Comparison of ENCODE assay signal across 15 cellular contexts in genomic region chr16:67444259-67445125, GRCh38. TPM values are rescaled to one million over a fixed set of nuclear protein-coding genes. Genes with fewer than 3 reads are reported as not detected.
DNase-seq lines count a peak whose midpoint lies in the region; ATAC-seq and TF ChIP-seq lines count a peak whose summit lies in the region.
"Had no signal": no experiment of that assay in that cellular context is flagged by ENCODE, and none has a peak within 500 bp of the region (broad histone marks: within the 10 kb centered on the region; RNA-seq: fewer than 3 reads in every experiment).

No MANE protein-coding gene starts in this region.

- peaks cover 21% of the 10 kb centered on the region for H3K36me3 Mint-ChIP-seq in T-cell

- H3K27me3 Mint-ChIP-seq in T-cell, result no peaks in the 10 kb centered on the region

- POLR2A ChIA-PET in T-cell (lab: Charles Lee), result no interaction called here

- no peaks in the 10 kb centered on the region for H3K9me3 ChIP-seq in left ventricle myocardium inferior (replicated peaks)
- H3K9me3 ChIP-seq in colonic mucosa, result no peaks in the 10 kb centered on the region
- no peaks in the 10 kb centered on the region for H3K9me3 ChIP-seq in muscle layer of colon (ENCODE audit: low read length)
- no peaks in the 10 kb centered on the region for H3K9me3 ChIP-seq in Karpas-422 (ENCODE audit: low read length)
- H3K9me3 ChIP-seq: SJCRH30 had no signal

- H3K27me3 ChIP-seq in left ventricle myocardium inferior (ENCODE audit: low read depth) (no peaks in the 10 kb centered on the region), colonic mucosa (no peaks in the 10 kb centered on the region), muscle layer of colon (ENCODE audit: control insufficient read depth in 1 of 2, insufficient read depth in 2 of 2, low read length in 2 of 2) (no peaks in the 10 kb centered on the region), Karpas-422 (ENCODE audit: low read length) (no peaks in the 10 kb centered on the region)
- H3K27me3 ChIP-seq: SJCRH30 had no signal

- intact Hi-C loops in left ventricle myocardium inferior (cut with micrococcal nuclease) (no loop called here), Right ventricle myocardium inferior (cut with DNase I) (no loop called here), colonic mucosa (cut with DNase I) (no loop called here)

- 0 out of 2 replicates have a peak, but pooled peaks cover 4% of the 10 kb centered on the region for H4K20me1 ChIP-seq in Karpas-422 (ENCODE audit: insufficient read depth, low read depth, low read length)

- H3K36me3 ChIP-seq in left ventricle myocardium inferior (peaks cover 11% of the 10 kb centered on the region), colonic mucosa (no peaks in the 10 kb centered on the region), muscle layer of colon (ENCODE audit: insufficient read depth, low read length) (peaks cover 28% of the 10 kb centered on the region), Karpas-422 (ENCODE audit: insufficient read depth, low read length) (no peaks in the 10 kb centered on the region)
- H3K36me3 ChIP-seq: SJCRH30 had no signal

- CTCF ChIA-PET in T-cell (lab: Charles Lee), result interaction anchor here in 1 of 2 donors (0.6 kb wide), 1 partner anchor 672 kb away, joined by 3 read pairs; no protein-coding TSS in a partner anchor

- no peak overlapping the region for H3K4me3 Mint-ChIP-seq in T-cell

- TF ChIP-seq CTCF in left ventricle myocardium inferior (IDR thresholded peaks at IDR 0.05; ENCODE audit: borderline replicate concordance), result no peak
- no peak for TF ChIP-seq CTCF in colonic mucosa (IDR thresholded peaks at IDR 0.05)

- no peak overlapping the region for H3K4me2 ChIP-seq in Karpas-422 (ENCODE audit: low read depth, low read length, poor library complexity, severe bottlenecking)

- peak overlapping the region; percentile 76 for H3K27ac ChIP-seq in left ventricle myocardium inferior (replicated peaks)
- no peak overlapping the region for H3K27ac ChIP-seq in colonic mucosa
- H3K27ac ChIP-seq in muscle layer of colon (ENCODE audit: low read depth, low read length), result peak overlapping the region; percentile 82
- no peak overlapping the region for H3K27ac ChIP-seq in Karpas-422 (ENCODE audit: low read length)
- H3K27ac ChIP-seq: SJCRH30 had no signal

- H3K9ac ChIP-seq in colonic mucosa (ENCODE audit: low read depth in 2 of 2, low read length in 2 of 2) (peak overlapping the region; percentile 9 to 79), muscle layer of colon (ENCODE audit: low read length) (peak overlapping the region; percentile 25), Karpas-422 (ENCODE audit: low read length) (no peak overlapping the region)

- no peak overlapping the region for H3K4me3 ChIP-seq in left ventricle myocardium inferior
- no peak overlapping the region for H3K4me3 ChIP-seq in colonic mucosa
- H3K4me3 ChIP-seq in muscle layer of colon (ENCODE audit: low read depth in 1 of 2, low read length in 2 of 2), result peak overlapping the region in 1 of 2 donors; percentile 27
- H3K4me3 ChIP-seq in Karpas-422 (ENCODE audit: low read length), result no peak overlapping the region
- H3K4me3 ChIP-seq: SJCRH30 had no signal

- H2AFZ ChIP-seq in Karpas-422 (ENCODE audit: low read length), result no peak overlapping the region

- H3K4me1 Mint-ChIP-seq in T-cell, result no peaks in the 10 kb centered on the region

- ATAC-seq in Right ventricle myocardium inferior (no peak), T-cell (replicated peaks in 1 of 4) (no peak)
- ATAC-seq: left colon had no signal

- no peak overlapping the region for H3K27ac Mint-ChIP-seq in T-cell

- H3K9me2 ChIP-seq in Karpas-422 (replicated peaks; ENCODE audit: insufficient read depth, low read length), result no peaks in the 10 kb centered on the region

- DNase-seq in left ventricle myocardium inferior (no peak), Right ventricle myocardium inferior (ENCODE audit: missing footprints) (no peak), colonic mucosa (no peak), Karpas-422 (no peak), NCI-H187 treated with DMSO at 0.1 percent for 48 hours (lab: John Stamatoyannopoulos, UW) (no peak), T-cell (no peak), SIG-M5 treated with dmso at 0.1 percent for 504 hours (lab: John Stamatoyannopoulos, UW; ENCODE audit: unreplicated experiment) (no peak)
- DNase-seq: activated CD8-positive, alpha-beta memory T cell treated with anti-CD3 and anti-CD28 coated beads, Interleukin-2, amount 50 U/mL, for 48 hours; foreskin melanocyte; NCI-H2029; SJCRH30; stimulated activated CD4-positive, alpha-beta T cell treated with anti-CD3 and anti-CD28 coated beads, Interleukin-15, amount 100 ng/mL, for 24 hours; trophoblast cell had no signal

- no peaks in the 10 kb centered on the region for H3K9me3 Mint-ChIP-seq in T-cell

- no peaks in the 10 kb centered on the region for H3K79me2 ChIP-seq in Karpas-422 (ENCODE audit: low read length)

- peaks cover 90% of the 10 kb centered on the region for H3K4me1 ChIP-seq in left ventricle myocardium inferior
- peaks cover 59% of the 10 kb centered on the region for H3K4me1 ChIP-seq in colonic mucosa
- peaks cover 84% of the 10 kb centered on the region for H3K4me1 ChIP-seq in muscle layer of colon (ENCODE audit: insufficient read depth, low read length)
- no peaks in the 10 kb centered on the region for H3K4me1 ChIP-seq in Karpas-422 (ENCODE audit: low read length)

RNA-seq across cellular contexts. Expression of gene HSD11B2, which starts 13.6 kb away (rescaled TPM):
- 0.99 TPM for total RNA-seq in left ventricle myocardium inferior
- 0.81 TPM for total RNA-seq in Right ventricle myocardium inferior
- total RNA-seq in colonic mucosa, result 100 to 1,000 TPM; 348 to 378 TPM
- total RNA-seq in Karpas-422 (2014; rRNA removed; shearing (Covaris generic); ENCODE audit: low replicate concordance), result not detected in 2 replicates
- total RNA-seq in T-cell, result under 1 TPM in 3 of 5 donors, not detected in 2; 0.20 to 0.32 (median 0.29) TPM

RNA-seq across cellular contexts. Expression of gene ZDHHC1, which starts 28.2 kb away (rescaled TPM):
- total RNA-seq in left ventricle myocardium inferior (2.9 TPM), Right ventricle myocardium inferior (2.9 TPM), colonic mucosa (1 to 10 TPM; 7.9 to 8.7 TPM), T-cell (under 1 TPM in 4 of 5 donors, not detected in 1; 0.26 to 0.85 (median 0.47) TPM)
- 0.11 TPM in 1 of 2 replicates, not detected in the other for total RNA-seq in Karpas-422 (2014; rRNA removed; shearing (Covaris generic); ENCODE audit: low replicate concordance)
- total RNA-seq: SJCRH30 had no signal

RNA-seq across cellular contexts. Expression of gene ATP6V0D1, which starts 36.5 kb away (rescaled TPM):
- total RNA-seq in left ventricle myocardium inferior (65.8 TPM), Right ventricle myocardium inferior (67.7 TPM), colonic mucosa (100 to 1,000 TPM; 194 to 195 TPM), T-cell (10 to 100 TPM; 41.5 to 49.6 (median 45.8) TPM)
- 63.8 and 83.4 TPM in 2 replicates for total RNA-seq in Karpas-422 (2014; rRNA removed; shearing (Covaris generic); ENCODE audit: low replicate concordance)

RNA-seq across cellular contexts. Expression of gene AGRP, which starts 38.9 kb away (rescaled TPM):
- total RNA-seq in left ventricle myocardium inferior, result not detected
- total RNA-seq in Right ventricle myocardium inferior, result not detected
- not detected for total RNA-seq in colonic mucosa
- total RNA-seq in Karpas-422 (2014; rRNA removed; shearing (Covaris generic); ENCODE audit: low replicate concordance), result not detected in 2 replicates
- total RNA-seq in T-cell, result not detected
- total RNA-seq: left colon, SJCRH30 had no signal

RNA-seq across cellular contexts. Expression of gene TPPP3, which starts 51.2 kb away (rescaled TPM):
- total RNA-seq in left ventricle myocardium inferior, result 15.5 TPM
- 9.5 TPM for total RNA-seq in Right ventricle myocardium inferior
- total RNA-seq in colonic mucosa, result 10 to 100 TPM in 1 of 2 donors, 1 to 10 TPM in 1; 3.7 to 12.3 TPM
- total RNA-seq in Karpas-422 (2014; rRNA removed; shearing (Covaris generic); ENCODE audit: low replicate concordance), result not detected in 2 replicates
- under 1 TPM in 2 of 5 donors, not detected in 3; 0.18 to 0.23 TPM for total RNA-seq in T-cell

Comparison
In these comparisons a context has a peak if more than half of its experiments do, and no peak if none do; other contexts are left out.
1. H3K27ac ChIP-seq: peak in left ventricle myocardium inferior (single experiment) and muscle layer of colon (single experiment); none in colonic mucosa (single experiment) and Karpas-422 (single experiment).
2. RNA of gene HSD11B2, which starts 13.6 kb away (total RNA-seq): 348 to 378 TPM in colonic mucosa; 0.99 TPM in left ventricle myocardium inferior (single experiment), 0.81 TPM in Right ventricle myocardium inferior (single experiment), 0.20 to 0.32 TPM in T-cell and not detected in Karpas-422; every median in the first group is over 100 times any median in the second.